ENCODE assay signal across 1 cellular context in the genomic region with DNA sequence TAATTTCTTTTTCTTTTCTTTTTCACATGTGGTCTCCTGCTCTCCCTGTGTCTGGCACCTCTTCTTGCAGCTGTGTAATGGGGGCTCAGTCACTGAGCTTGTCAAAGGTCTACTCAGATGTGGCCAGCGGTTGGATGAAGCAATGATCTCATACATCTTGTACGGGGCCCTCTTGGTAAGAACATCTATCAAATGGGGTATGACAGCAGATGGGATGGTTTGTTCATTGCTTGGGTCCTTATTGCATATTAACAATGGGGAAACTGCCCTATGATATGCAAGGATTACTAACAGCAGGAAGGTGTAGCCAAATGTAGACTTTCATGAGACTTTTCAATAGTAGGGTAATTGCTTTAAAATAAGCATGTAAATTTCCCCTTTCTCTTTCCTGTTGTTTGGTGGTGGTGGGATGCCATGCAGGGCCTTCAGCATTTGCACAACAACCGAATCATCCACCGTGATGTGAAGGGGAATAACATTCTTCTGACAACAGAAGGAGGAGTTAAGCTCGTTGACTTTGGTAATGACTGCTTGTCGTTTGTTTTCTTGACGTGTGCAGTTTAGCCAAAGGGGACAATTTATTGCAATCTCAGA.
A peak's percentile ranks its signal among the peaks of the same experiment; 100 is the strongest.
TF ChIP-seq lines count a peak whose summit lies in the region.

No MANE protein-coding gene starts in this region.

TF ChIP-seq in K562, 482 proteins besides CTCF, POLR2A, EP300 and RAD21 (continued from another document):
- no peak for TF ChIP-seq ZNF354B (CRISPR knock-in tag; IDR thresholded peaks at IDR 0.05)
- TF ChIP-seq BMI1 (IDR thresholded peaks at IDR 0.05; ENCODE audit: low read length), result no peak
- TF ChIP-seq, protein P1, sequence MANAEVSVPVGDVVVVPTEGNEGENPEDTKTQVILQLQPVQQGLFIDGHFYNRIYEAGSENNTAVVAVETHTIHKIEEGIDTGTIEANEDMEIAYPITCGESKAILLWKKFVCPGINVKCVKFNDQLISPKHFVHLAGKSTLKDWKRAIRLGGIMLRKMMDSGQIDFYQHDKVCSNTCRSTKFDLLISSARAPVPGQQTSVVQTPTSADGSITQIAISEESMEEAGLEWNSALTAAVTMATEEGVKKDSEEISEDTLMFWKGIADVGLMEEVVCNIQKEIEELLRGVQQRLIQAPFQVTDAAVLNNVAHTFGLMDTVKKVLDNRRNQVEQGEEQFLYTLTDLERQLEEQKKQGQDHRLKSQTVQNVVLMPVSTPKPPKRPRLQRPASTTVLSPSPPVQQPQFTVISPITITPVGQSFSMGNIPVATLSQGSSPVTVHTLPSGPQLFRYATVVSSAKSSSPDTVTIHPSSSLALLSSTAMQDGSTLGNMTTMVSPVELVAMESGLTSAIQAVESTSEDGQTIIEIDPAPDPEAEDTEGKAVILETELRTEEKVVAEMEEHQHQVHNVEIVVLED (CRISPR knock-in tag; IDR thresholded peaks at IDR 0.05), result no peak
- TF ChIP-seq, protein P2, sequence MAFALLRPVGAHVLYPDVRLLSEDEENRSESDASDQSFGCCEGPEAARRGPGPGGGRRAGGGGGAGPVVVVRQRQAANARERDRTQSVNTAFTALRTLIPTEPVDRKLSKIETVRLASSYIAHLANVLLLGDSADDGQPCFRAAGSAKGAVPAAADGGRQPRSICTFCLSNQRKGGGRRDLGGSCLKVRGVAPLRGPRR (CRISPR knock-in tag; IDR thresholded peaks at IDR 0.05), result no peak
- no peak for TF ChIP-seq ETV5 (CRISPR knock-in tag; IDR thresholded peaks at IDR 0.05; ENCODE audit: low read depth)
- no peak for TF ChIP-seq NCOA2 (IDR thresholded peaks at IDR 0.05; ENCODE audit: partially characterized antibody in 2 of 2)
- no peak for TF ChIP-seq XRCC3 (IDR thresholded peaks at IDR 0.05)
- no peak for TF ChIP-seq BACH1 (tag; IDR thresholded peaks at IDR 0.05)
- TF ChIP-seq RUNX1 (IDR thresholded peaks at IDR 0.05; ENCODE audit: low read depth), result no peak
- TF ChIP-seq, protein P3, sequence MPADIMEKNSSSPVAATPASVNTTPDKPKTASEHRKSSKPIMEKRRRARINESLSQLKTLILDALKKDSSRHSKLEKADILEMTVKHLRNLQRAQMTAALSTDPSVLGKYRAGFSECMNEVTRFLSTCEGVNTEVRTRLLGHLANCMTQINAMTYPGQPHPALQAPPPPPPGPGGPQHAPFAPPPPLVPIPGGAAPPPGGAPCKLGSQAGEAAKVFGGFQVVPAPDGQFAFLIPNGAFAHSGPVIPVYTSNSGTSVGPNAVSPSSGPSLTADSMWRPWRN (IDR thresholded peaks at IDR 0.05; ENCODE audit: low read depth), result no peak
- TF ChIP-seq RBM39 (optimal IDR thresholded peaks at IDR 0.05; ENCODE audit: low read depth, low read length), result no peak
- TF ChIP-seq, protein P4, sequence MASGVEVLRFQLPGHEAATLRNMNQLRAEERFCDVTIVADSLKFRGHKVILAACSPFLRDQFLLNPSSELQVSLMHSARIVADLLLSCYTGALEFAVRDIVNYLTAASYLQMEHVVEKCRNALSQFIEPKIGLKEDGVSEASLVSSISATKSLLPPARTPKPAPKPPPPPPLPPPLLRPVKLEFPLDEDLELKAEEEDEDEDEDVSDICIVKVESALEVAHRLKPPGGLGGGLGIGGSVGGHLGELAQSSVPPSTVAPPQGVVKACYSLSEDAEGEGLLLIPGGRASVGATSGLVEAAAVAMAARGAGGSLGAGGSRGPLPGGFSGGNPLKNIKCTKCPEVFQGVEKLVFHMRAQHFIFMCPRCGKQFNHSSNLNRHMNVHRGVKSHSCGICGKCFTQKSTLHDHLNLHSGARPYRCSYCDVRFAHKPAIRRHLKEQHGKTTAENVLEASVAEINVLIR (CRISPR knock-in tag; IDR thresholded peaks at IDR 0.05), result no peak
- TF ChIP-seq MTA3 (IDR thresholded peaks at IDR 0.05; ENCODE audit: borderline replicate concordance), result no peak
- TF ChIP-seq, protein P5, sequence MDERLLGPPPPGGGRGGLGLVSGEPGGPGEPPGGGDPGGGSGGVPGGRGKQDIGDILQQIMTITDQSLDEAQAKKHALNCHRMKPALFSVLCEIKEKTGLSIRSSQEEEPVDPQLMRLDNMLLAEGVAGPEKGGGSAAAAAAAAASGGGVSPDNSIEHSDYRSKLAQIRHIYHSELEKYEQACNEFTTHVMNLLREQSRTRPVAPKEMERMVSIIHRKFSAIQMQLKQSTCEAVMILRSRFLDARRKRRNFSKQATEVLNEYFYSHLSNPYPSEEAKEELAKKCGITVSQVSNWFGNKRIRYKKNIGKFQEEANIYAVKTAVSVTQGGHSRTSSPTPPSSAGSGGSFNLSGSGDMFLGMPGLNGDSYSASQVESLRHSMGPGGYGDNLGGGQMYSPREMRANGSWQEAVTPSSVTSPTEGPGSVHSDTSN (CRISPR knock-in tag; IDR thresholded peaks at IDR 0.05; ENCODE audit: low read depth), result no peak
- TF ChIP-seq, protein P5 (tag; conservative IDR thresholded peaks at IDR 0.05; ENCODE audit: low read depth), result peak; percentile 44
TF ChIP-seq in K562: peak in this region for 3.
